ENCODE assay signal across 28 cellular contexts in genomic region chr9:111668026-111668573, GRCh38.
"Had no signal": no experiment of that assay in that cellular context is flagged by ENCODE, and none has a peak within 500 bp of the region (broad histone marks: within the 10 kb centered on the region; RNA-seq: fewer than 3 reads in every experiment).

No MANE protein-coding gene starts in this region.

- H3K27ac ChIP-seq: esophagus muscularis mucosa, heart right ventricle, left lung, ovary, psoas muscle, thyroid gland, vagina had no signal

- H3K4me3 ChIP-seq: esophagus muscularis mucosa, heart right ventricle, left lung, ovary, psoas muscle, thyroid gland, vagina had no signal

- H3K27me3 ChIP-seq: esophagus muscularis mucosa, heart right ventricle, left lung, ovary, thyroid gland, vagina had no signal

- DNase-seq: effector CD8-positive, alpha-beta T cell; endodermal cell; foreskin melanocyte; glutamatergic neuron; heart right ventricle; hippocampal formation; left cardiac atrium; left lung; mesendoderm; midbrain; naive thymus-derived CD4-positive, alpha-beta T cell; nucleus accumbens; ovary; posterior cingulate gyrus; psoas muscle; right cardiac atrium; small intestine; stimulated activated CD4-positive, alpha-beta T cell treated with anti-CD3 and anti-CD28 coated beads, Interleukin-15, amount 100 ng/mL, for 24 hours; stimulated activated CD4-positive, alpha-beta T cell treated with anti-CD3 and anti-CD28 coated beads, Interleukin-4, amount 100 ng/mL, for 1 hour; stimulated activated CD8-positive, alpha-beta memory T cell treated with anti-CD3 and anti-CD28 coated beads, Interleukin-4, amount 100 ng/mL, for 48 hours; stimulated activated naive CD4-positive, alpha-beta T cell; stimulated activated naive CD8-positive, alpha-beta T cell treated with anti-CD3 and anti-CD28 coated beads, Interleukin-15, amount 100 ng/mL, for 72 hours; thyroid gland; trophoblast cell had no signal

- H3K36me3 ChIP-seq: ovary had no signal

- ATAC-seq: heart right ventricle; left cardiac atrium; left lung; naive thymus-derived CD4-positive, alpha-beta T cell; psoas muscle; right cardiac atrium; stimulated activated naive CD8-positive, alpha-beta T cell treated with anti-CD3 and anti-CD28 coated beads, Interleukin-15, amount 100 ng/mL, for 72 hours had no signal

- FAIRE-seq: colon, islet of Langerhans, small intestine had no signal

- H3K9me3 ChIP-seq: esophagus muscularis mucosa, heart right ventricle, left lung, ovary, psoas muscle, thyroid gland, vagina had no signal

- H3K4me1 ChIP-seq: psoas muscle had no signal
